18 cellular contexts compared by ENCODE assay signal in genomic region chr11:26976389-26976788, GRCh38. TPM values are rescaled to one million over a fixed set of nuclear protein-coding genes. Genes with fewer than 3 reads are reported as not detected.
DNase-seq lines count a peak whose midpoint lies in the region; ATAC-seq and TF ChIP-seq lines count a peak whose summit lies in the region.
"Had no signal": no experiment of that assay in that cellular context is flagged by ENCODE, and none has a peak within 500 bp of the region (broad histone marks: within the 10 kb centered on the region; RNA-seq: fewer than 3 reads in every experiment).

No MANE protein-coding gene starts in this region.

- no peak overlapping the region for H2AFZ ChIP-seq in IMR-90 (replicated peaks; ENCODE audit: low read length, poor library complexity)

- in situ Hi-C loops in IMR-90 (cut with MboI; ENCODE audit: low sequenced_read_pairs) = no loop called here
- in situ Hi-C loops in astrocyte of the cerebellum (cut with HindIII; ENCODE audit: low sequenced_read_pairs) = no loop called here

- POLR2A ChIA-PET in A673 (lab: Charles Lee; ENCODE audit: low non-redundant PET) (no interaction called here), IMR-90 (lab: Charles Lee; ENCODE audit: unreplicated experiment) (no interaction called here)

- no peak for TF ChIP-seq EP300 in gastroesophageal sphincter (IDR thresholded peaks at IDR 0.05)

- dilution Hi-C loops in IMR-90 (cut with HindIII; ENCODE audit: low sequenced_read_pairs, unreplicated experiment) = no loop called here

- no peak for TF ChIP-seq RAD21 in IMR-90 (IDR thresholded peaks at IDR 0.05; ENCODE audit: low read length)

- H4K5ac ChIP-seq in IMR-90 (ENCODE audit: low read depth, low read length) = peak overlapping the region; percentile 54; the same call in 1 of the 2 replicates

- peak overlapping the region; percentile 96 for H2BK20ac ChIP-seq in IMR-90 (ENCODE audit: low read depth, low read length)

- peak overlapping the region; percentile 76; the same call in 1 of the 2 replicates for H4K91ac ChIP-seq in IMR-90 (ENCODE audit: insufficient read depth, low read depth, low read length)

- WGBS in IMR-90 (ENCODE audit: extremely low coverage in 2 of 2, insufficient read length in 1 of 2), 2 experiments = 36% methylated on average over 4 of the region's 5 CpGs; no CpG with 5 or more reads in 1 of the 2 experiments
- 57 to 60% methylated on average over 1 to 3 of the region's 5 CpGs for WGBS in gastroesophageal sphincter (ENCODE audit: low coverage in 1 of 2), 2 donors

- peak overlapping the region; percentile 48 for H3K56ac ChIP-seq in IMR-90 (ENCODE audit: extremely low read depth, insufficient read depth, low read length)

- H3K36me3 ChIP-seq in A673 (ENCODE audit: insufficient read depth, low read length, poor library complexity, severe bottlenecking) (no peaks in the 10 kb centered on the region), IMR-90 (ENCODE audit: control insufficient read depth, insufficient read depth, low read length) (no peaks in the 10 kb centered on the region), gastroesophageal sphincter (no peaks in the 10 kb centered on the region)
- H3K36me3 ChIP-seq: spleen had no signal

- H3K4me3 Mint-ChIP-seq in Calu3 (ENCODE audit: low read depth, unreplicated experiment) = no peak overlapping the region
- H3K4me3 Mint-ChIP-seq: activated CD4-positive, alpha-beta T cell treated with anti-CD3 and anti-CD28 coated beads, Interleukin-2, amount 10 ng/mL, durations not matched to agents 24 days and 14 days; activated T-cell treated with anti-CD3 and anti-CD28 coated beads, Interleukin-2, amount 50 U/mL, for 24 hours; stimulated activated naive CD8-positive, alpha-beta T cell treated with anti-CD3 and anti-CD28 coated beads, Interleukin-15, Interleukin-2, amounts not matched to agents 100 ng/mL and 50 ng/mL, for 24 hours had no signal

- H3K36me3 Mint-ChIP-seq in Calu3 (ENCODE audit: insufficient read depth, unreplicated experiment) = no peaks in the 10 kb centered on the region

- H3K4me3 ChIP-seq in A673 (ENCODE audit: low read depth, low read length, poor library complexity, severe bottlenecking) (no peak overlapping the region), IMR-90 (ENCODE audit: insufficient read depth, low read depth, low read length) (no peak overlapping the region), astrocyte of the cerebellum (ENCODE audit: low read depth, low read length) (no peak overlapping the region), gastroesophageal sphincter (no peak overlapping the region)
- H3K4me3 ChIP-seq: spleen had no signal

- no peaks in the 10 kb centered on the region for H3K27me3 Mint-ChIP-seq in Calu3 (ENCODE audit: unreplicated experiment)
- H3K27me3 Mint-ChIP-seq: activated CD4-positive, alpha-beta T cell treated with anti-CD3 and anti-CD28 coated beads, Interleukin-2, amount 10 ng/mL, durations not matched to agents 24 days and 14 days; activated T-cell treated with anti-CD3 and anti-CD28 coated beads, Interleukin-2, amount 50 U/mL, for 24 hours; stimulated activated naive CD8-positive, alpha-beta T cell treated with anti-CD3 and anti-CD28 coated beads, Interleukin-15, Interleukin-2, amounts not matched to agents 100 ng/mL and 50 ng/mL, for 24 hours had no signal

- peak overlapping the region; percentile 37 for H2BK5ac ChIP-seq in IMR-90 (ENCODE audit: low read depth, low read length, poor library complexity, severe bottlenecking)

- no peaks in the 10 kb centered on the region for H3K79me1 ChIP-seq in IMR-90 (ENCODE audit: low read depth in 1 of 2, low read length in 2 of 2)

- H3K4me1 ChIP-seq in A673 (ENCODE audit: insufficient read depth, low read length, poor library complexity, severe bottlenecking) (no peaks in the 10 kb centered on the region), IMR-90 (ENCODE audit: control insufficient read depth, insufficient read depth, low read length) (peaks cover 2% of the 10 kb centered on the region), gastroesophageal sphincter (peaks cover 6 to 33% (median 6%) of the 10 kb centered on the region in 3 donors)
- H3K4me1 ChIP-seq: spleen had no signal

- no peaks in the 10 kb centered on the region for H3K4me1 Mint-ChIP-seq in Calu3 (ENCODE audit: low read depth, unreplicated experiment)
- H3K4me1 Mint-ChIP-seq: activated CD4-positive, alpha-beta T cell treated with anti-CD3 and anti-CD28 coated beads, Interleukin-2, amount 10 ng/mL, durations not matched to agents 24 days and 14 days had no signal

- no peak overlapping the region for H2AK9ac ChIP-seq in IMR-90 (replicated peaks; ENCODE audit: low read depth, low read length, poor library complexity)

- H3K9me3 Mint-ChIP-seq in Calu3 (ENCODE audit: low read depth, unreplicated experiment) = no peaks in the 10 kb centered on the region

- H3K27ac Mint-ChIP-seq in Calu3 (ENCODE audit: unreplicated experiment) = no peak overlapping the region
- H3K27ac Mint-ChIP-seq: activated CD4-positive, alpha-beta T cell treated with anti-CD3 and anti-CD28 coated beads, Interleukin-2, amount 10 ng/mL, durations not matched to agents 24 days and 14 days; activated T-cell treated with anti-CD3 and anti-CD28 coated beads, Interleukin-2, amount 50 U/mL, for 24 hours; stimulated activated naive CD8-positive, alpha-beta T cell treated with anti-CD3 and anti-CD28 coated beads, Interleukin-15, Interleukin-2, amounts not matched to agents 100 ng/mL and 50 ng/mL, for 24 hours had no signal

- no peak for TF ChIP-seq POLR2A in IMR-90 (IDR thresholded peaks at IDR 0.05; ENCODE audit: low read depth, low read length)
- TF ChIP-seq POLR2A in gastroesophageal sphincter (IDR thresholded peaks at IDR 0.05) = no peak

- 0 out of 2 replicates have a peak overlapping the region, but pooled peaks have one; percentile 4 for H3K23ac ChIP-seq in IMR-90 (ENCODE audit: low read depth, low read length)

- H4K8ac ChIP-seq in IMR-90 (ENCODE audit: low read depth in 2 of 2, low read length in 2 of 2) = peak overlapping the region; percentile 13 to 57

- CTCF ChIA-PET in A673 (lab: Charles Lee) = no interaction called here
- CTCF ChIA-PET in IMR-90 (lab: Yijun Ruan, JAX) = no interaction called here
- CTCF ChIA-PET in Calu3 (lab: Charles Lee) = no interaction called here

- no peak overlapping the region for H2AK5ac ChIP-seq in IMR-90 (ENCODE audit: low read depth, low read length)

- BruUV-seq in A673 (replicated peaks; lab: Mats Ljungman, UMichigan) (no TSS peak), IMR-90 (replicated peaks; lab: Mats Ljungman, UMichigan) (no TSS peak), Calu3 (replicated peaks; lab: Mats Ljungman, UMichigan) (no TSS peak)

- H3K9ac ChIP-seq in IMR-90 (ENCODE audit: low read depth, low read length) = no peak overlapping the region

- H3K14ac ChIP-seq in IMR-90 (replicated peaks; ENCODE audit: low read depth, low read length) = peak overlapping the region; percentile 47; the same call in 1 of the 2 replicates

- DNase-seq in A673 (ENCODE audit: low spot score) (peak; percentile 48), IMR-90 (peak; percentile 94), astrocyte of the cerebellum (ENCODE audit: low read depth) (peak; percentile 63), kidney tubule cell (ENCODE audit: low spot score) (peak; percentile 55), occipital lobe (lab: John Stamatoyannopoulos, UW) (no peak), Calu3 (no peak)
- DNase-seq: activated CD4-positive, alpha-beta T cell treated with anti-CD3 and anti-CD28 coated beads, Interleukin-2, amount 10 ng/mL, durations not matched to agents 24 days and 14 days; activated T-cell treated with anti-CD3 and anti-CD28 coated beads, Interleukin-2, amount 50 U/mL, for 24 hours; dermis blood vessel endothelial cell; Karpas-422; NCI-H1694 treated with DMSO at 0.1 percent for 48 hours; NCI-H526 treated with DMSO at 0.1 percent for 48 hours; Right ventricle myocardium superior; spleen; T1000 had no signal

- peaks cover 10% of the 10 kb centered on the region for H3K27me3 ChIP-seq in A673 (replicated peaks; ENCODE audit: insufficient read depth, low read depth, low read length, poor library complexity)
- H3K27me3 ChIP-seq in IMR-90 (ENCODE audit: control insufficient read depth, insufficient read depth, low read length) = no peaks in the 10 kb centered on the region
- no peaks in the 10 kb centered on the region for H3K27me3 ChIP-seq in gastroesophageal sphincter
- H3K27me3 ChIP-seq: spleen had no signal

- peaks cover 10% of the 10 kb centered on the region for H3K9me3 ChIP-seq in A673 (ENCODE audit: low read depth, low read length, poor library complexity, severe bottlenecking)
- no peaks in the 10 kb centered on the region for H3K9me3 ChIP-seq in IMR-90 (ENCODE audit: control insufficient read depth, insufficient read depth, low read length)
- H3K9me3 ChIP-seq in gastroesophageal sphincter = peaks cover 0 to 7% (median 0%) of the 10 kb centered on the region in 3 donors

- peak overlapping the region; percentile 75; the same call in 1 of the 2 replicates for H3K4ac ChIP-seq in IMR-90 (ENCODE audit: low read depth, low read length)

- TF ChIP-seq CTCF in A673 (conservative IDR thresholded peaks at IDR 0.05; ENCODE audit: low read depth, low read length) = no peak
- no peak for TF ChIP-seq CTCF in IMR-90 (conservative IDR thresholded peaks at IDR 0.05; ENCODE audit: low read depth, low read length)
- no peak for TF ChIP-seq CTCF in astrocyte of the cerebellum (IDR thresholded peaks at IDR 0.05; ENCODE audit: low read depth, low read length, missing control alignments)
- TF ChIP-seq CTCF in gastroesophageal sphincter (IDR thresholded peaks at IDR 0.05) = no peak
- no peak for TF ChIP-seq CTCF in Calu3 (IDR thresholded peaks at IDR 0.05; ENCODE audit: unreplicated experiment)

- intact Hi-C loops in A673 (cut with micrococcal nuclease; ENCODE audit: unreplicated experiment) = no loop called here
- intact Hi-C loops in IMR-90 (cut with micrococcal nuclease) = loop anchor here (10.0 kb wide), 1 partner anchor 418 kb away; no protein-coding TSS in a partner anchor
- intact Hi-C loops in Calu3 (cut with micrococcal nuclease; ENCODE audit: unreplicated experiment) = no loop called here

- ATAC-seq in IMR-90 (ENCODE audit: low read depth) (peak; percentile 76), GM18870 (IDR thresholded peaks at IDR 0.05; ENCODE audit: unreplicated experiment) (no peak), gastroesophageal sphincter (no peak)

- H4K20me1 ChIP-seq in IMR-90 (ENCODE audit: insufficient read depth, low read length) = no peaks in the 10 kb centered on the region

- H2BK15ac ChIP-seq in IMR-90 (ENCODE audit: low read depth, low read length) = peak overlapping the region; percentile 73

- H2BK120ac ChIP-seq in IMR-90 (ENCODE audit: low read depth, low read length) = peak overlapping the region; percentile 94

- H3K18ac ChIP-seq in IMR-90 (ENCODE audit: low read depth, low read length) = peak overlapping the region; percentile 84; the same call in 1 of the 2 replicates

- H3K4me2 ChIP-seq in IMR-90 (ENCODE audit: low read depth, low read length) = no peak overlapping the region

- 0 out of 2 replicates have a peak, but pooled peaks cover 3% of the 10 kb centered on the region for H3K9me1 ChIP-seq in IMR-90 (ENCODE audit: insufficient read depth, low read length)

- H3K27ac ChIP-seq in A673 (ENCODE audit: low read depth, low read length, poor library complexity, severe bottlenecking) (no peak overlapping the region), IMR-90 (ENCODE audit: insufficient read depth, low read length) (no peak overlapping the region), gastroesophageal sphincter (peak overlapping the region in 2 of 4 donors; percentile 21 to 60)
- H3K27ac ChIP-seq: spleen had no signal

RNA-seq across cellular contexts. Expression of gene FIBIN, which starts 17.5 kb away (rescaled TPM):
- total RNA-seq in A673 (2021) = 0.15 TPM in 1 of 2 replicates, not detected in the other
- total RNA-seq in IMR-90 (2012; rRNA removed) = 5.7 and 7.5 TPM in 2 replicates
- 5.3 and 6.1 TPM in 2 replicates for polyA plus RNA-seq in IMR-90 (2012; rRNA removed)
- 4.9 and 7.4 TPM in 2 replicates for polyA plus RNA-seq in IMR-90 (2012; cell fraction: cytosol; rRNA removed)
- 2.6 and 3.5 TPM in 2 replicates for polyA plus RNA-seq in IMR-90 (2012; cell fraction: nucleus; rRNA removed; ENCODE audit: low replicate concordance)
- total RNA-seq in occipital lobe = 7.8 TPM
- total RNA-seq in gastroesophageal sphincter = 100 to 1,000 TPM in 2 of 4 donors, 10 to 100 TPM in 2; 53.2 to 143 (median 105) TPM
- not detected in 2 replicates for total RNA-seq in Calu3 (2022)
- total RNA-seq: activated CD4-positive, alpha-beta T cell treated with anti-CD3 and anti-CD28 coated beads, Interleukin-2, amount 10 ng/mL, durations not matched to agents 24 days and 14 days had no signal

Comparison
In these comparisons a context has a peak if more than half of its experiments do, and no peak if none do; other contexts are left out.
1. DNase-seq: peak in A673 (single experiment), IMR-90 (single experiment), astrocyte of the cerebellum (single experiment) and kidney tubule cell (single experiment); none in occipital lobe (single experiment) and Calu3 (single experiment).